8 cellular contexts compared by ENCODE assay signal in genomic region chr4:184355111-184355604, GRCh38.
DNase-seq lines count a peak whose midpoint lies in the region; ATAC-seq and TF ChIP-seq lines count a peak whose summit lies in the region.

No MANE protein-coding gene starts in this region.

- H3K27me3 Mint-ChIP-seq in HFFc6 (ENCODE audit: insufficient read depth) (peaks cover 4% of the 10 kb centered on the region; the same call in 1 of the 2 replicates), naive B cell (no peaks in the 10 kb centered on the region)

- no peak for TF ChIP-seq CTCF in HFFc6 (IDR thresholded peaks at IDR 0.05)

- peak; percentile 79 to 83 for ATAC-seq in naive B cell (ENCODE audit: low read depth in 2 of 2)
- ATAC-seq in GM18520 (IDR thresholded peaks at IDR 0.05; ENCODE audit: unreplicated experiment), result no peak

- peak overlapping the region; percentile 65 for H3K27ac ChIP-seq in epithelial cell of prostate

- peak; percentile 94 for DNase-seq in ELR (ENCODE audit: low read depth)
- peak; percentile 86 for DNase-seq in HFFc6
- peak; percentile 83 for DNase-seq in SK-MEL-5 (ENCODE audit: low read depth, low spot score)
- no peak for DNase-seq in epithelial cell of prostate (ENCODE audit: low read depth, low spot score)
- peak; percentile 37 for DNase-seq in naive B cell
- no peak for DNase-seq in NCI-H748 (lab: John Stamatoyannopoulos, UW; ENCODE audit: unreplicated experiment)
- DNase-seq in activated CD8-positive, alpha-beta memory T cell treated with anti-CD3 and anti-CD28 coated beads, Interleukin-2, amount 50 U/mL, for 48 hours, result no peak

- H3K27ac Mint-ChIP-seq in HFFc6, result peak overlapping the region; percentile 79
- peak overlapping the region in 5 of 6 donors; percentile 9 to 96 (median 87) for H3K27ac Mint-ChIP-seq in naive B cell

- H3K4me3 Mint-ChIP-seq in HFFc6 (peak overlapping the region; percentile 57), naive B cell (peak overlapping the region in 6 of 8 donors; percentile 5 to 50 (median 23))

- H3K36me3 Mint-ChIP-seq in HFFc6 (ENCODE audit: low read depth) (no peaks in the 10 kb centered on the region), naive B cell (peaks cover 7 to 8% of the 10 kb centered on the region in 2 donors)

- in situ Hi-C loops in SK-MEL-5 (cut with HindIII; ENCODE audit: low pct_unique_long_range_greater_than_20kb, low sequenced_read_pairs), result no loop called here

- H3K4me1 Mint-ChIP-seq in HFFc6 (ENCODE audit: low read depth), result peaks cover 15% of the 10 kb centered on the region
- peaks cover 30 to 53% (median 39%) of the 10 kb centered on the region in 3 donors for H3K4me1 Mint-ChIP-seq in naive B cell

- H3K9me3 Mint-ChIP-seq in HFFc6 (no peaks in the 10 kb centered on the region), naive B cell (peaks cover 0 to 9% (median 5%) of the 10 kb centered on the region in 7 donors)

Comparison
In these comparisons a context has a peak if more than half of its experiments do, and no peak if none do; other contexts are left out.
1. DNase-seq: peak in ELR (single experiment), HFFc6 (single experiment), SK-MEL-5 (single experiment) and naive B cell (single experiment); none in epithelial cell of prostate (single experiment), NCI-H748 (single experiment) and activated CD8-positive, alpha-beta memory T cell treated with anti-CD3 and anti-CD28 coated beads, Interleukin-2, amount 50 U/mL, for 48 hours (single experiment).